In genomic region chr10:14056545-14057332, GRCh38 we compare ENCODE assay signal across 12 cellular contexts.
A peak's percentile ranks its signal among the peaks of the same experiment; 100 is the strongest.
DNase-seq lines count a peak whose midpoint lies in the region; FAIRE-seq and TF ChIP-seq lines count a peak whose summit lies in the region.
"Had no signal": no experiment of that assay in that cellular context is flagged by ENCODE, and none has a peak within 500 bp of the region (broad histone marks: within the 10 kb centered on the region; RNA-seq: fewer than 3 reads in every experiment).

No MANE protein-coding gene starts in this region.

- TF ChIP-seq CTCF in brain (conservative IDR thresholded peaks at IDR 0.05): no peak
- no peak for TF ChIP-seq CTCF in thyroid gland (IDR thresholded peaks at IDR 0.05)
- no peak for TF ChIP-seq CTCF in ascending aorta (IDR thresholded peaks at IDR 0.05)

- H3K4me1 Mint-ChIP-seq in brain: peaks cover 22% of the 10 kb centered on the region

- no peak for FAIRE-seq in GM12891 (lab: Jason Lieb, UNC)
- FAIRE-seq: A549 had no signal

- H3K27ac ChIP-seq in thyroid gland (peak overlapping the region; percentile 39 to 58 (median 40)), caudate nucleus (ENCODE audit: low read depth, low read length) (no peak overlapping the region), ascending aorta (no peak overlapping the region)
- H3K27ac ChIP-seq: A549, HL-60 had no signal

- H3K36me3 ChIP-seq in thyroid gland (no peaks in the 10 kb centered on the region), ascending aorta (no peaks in the 10 kb centered on the region)

- intact Hi-C loops in thyroid gland (cut with DNase I) (no loop called here), ascending aorta (cut with DNase I) (no loop called here)

- DNase-seq in NCI-H510A treated with DMSO at 0.1 percent for 48 hours (lab: John Stamatoyannopoulos, UW): peak; percentile 18
- no peak for DNase-seq in NCI-H510A (lab: John Stamatoyannopoulos, UW)
- peak; percentile 46 for DNase-seq in left kidney (ENCODE audit: low read depth, low spot score)
- DNase-seq in thyroid gland: peak in 1 of 2 donors; percentile 13
- no peak for DNase-seq in caudate nucleus (lab: John Stamatoyannopoulos, UW)
- no peak for DNase-seq in GM12891 (ENCODE audit: insufficient read length, low spot score)
- no peak for DNase-seq in ascending aorta (ENCODE audit: low spot score in 2 of 2)
- DNase-seq: activated naive CD4-positive, alpha-beta T cell treated with anti-CD3 and anti-CD28 coated beads, Interleukin-2, amount 50 U/mL, for 16 hours had no signal

- H3K27ac Mint-ChIP-seq in brain: peak overlapping the region; percentile 82 to 97 (median 91)

- peak overlapping the region in 4 of 5 experiments; percentile 17 to 59 (median 40) for H3K4me3 Mint-ChIP-seq in brain

- no peaks in the 10 kb centered on the region for H3K27me3 ChIP-seq in thyroid gland
- H3K27me3 ChIP-seq in ascending aorta: no peaks in the 10 kb centered on the region

- WGBS in thyroid gland, 2 donors: 52 to 71% methylated on average over 6 of the region's 6 CpGs

- H3K4me3 ChIP-seq in thyroid gland (replicated peaks in 1 of 3): no peak overlapping the region
- H3K4me3 ChIP-seq in ascending aorta: no peak overlapping the region
- H3K4me3 ChIP-seq: A549, skin epidermis had no signal

- H3K27me3 Mint-ChIP-seq in brain: peaks cover 7% of the 10 kb centered on the region

- H3K9me3 Mint-ChIP-seq in brain: peaks cover 19 to 31% (median 24%) of the 10 kb centered on the region in 5 experiments

- TF ChIP-seq POLR2A in thyroid gland (IDR thresholded peaks at IDR 0.05) (no peak), GM12891 (IDR thresholded peaks at IDR 0.05; ENCODE audit: low read depth, low read length) (no peak)

- peaks cover 42% of the 10 kb centered on the region for H3K36me3 Mint-ChIP-seq in brain

- H3K9me3 ChIP-seq in thyroid gland (no peaks in the 10 kb centered on the region), ascending aorta (no peaks in the 10 kb centered on the region)
- H3K9me3 ChIP-seq: A549 had no signal

- H3K4me1 ChIP-seq in thyroid gland (peaks cover 16 to 23% of the 10 kb centered on the region in 2 donors), ascending aorta (no peaks in the 10 kb centered on the region)
- H3K4me1 ChIP-seq: A549 had no signal

TF ChIP-seq in GM12891, 5 proteins besides CTCF, POLR2A, EP300 and RAD21:
- TF ChIP-seq PAX5 (IDR thresholded peaks at IDR 0.05; ENCODE audit: insufficient read depth, low read length, severe bottlenecking): no peak
- TF ChIP-seq POU2F2 (IDR thresholded peaks at IDR 0.05; ENCODE audit: low read depth, low read length): no peak
- TF ChIP-seq SPI1 (IDR thresholded peaks at IDR 0.05; ENCODE audit: low read depth, low read length): no peak
- TF ChIP-seq TAF1 (IDR thresholded peaks at IDR 0.05; ENCODE audit: low read depth, low read length): no peak
- no peak for TF ChIP-seq POLR2AphosphoS5 (IDR thresholded peaks at IDR 0.05; ENCODE audit: low read depth, low read length)

Comparison
In these comparisons a context has a peak if more than half of its experiments do, and no peak if none do; other contexts are left out.
1. DNase-seq: peak in NCI-H510A treated with DMSO at 0.1 percent for 48 hours (single experiment) and left kidney (single experiment); none in NCI-H510A (single experiment), caudate nucleus (0 of 61), GM12891 (single experiment) and ascending aorta (0 of 2).
2. H3K27ac ChIP-seq: peak in thyroid gland (3 of 3); none in caudate nucleus (single experiment) and ascending aorta (0 of 2).